Comparison of ENCODE assay signal across 32 cellular contexts in genomic region chr3:100389025-100389424, GRCh38.
"Had no signal": no experiment of that assay in that cellular context is flagged by ENCODE, and none has a peak within 500 bp of the region (broad histone marks: within the 10 kb centered on the region; RNA-seq: fewer than 3 reads in every experiment).

No MANE protein-coding gene starts in this region.

- DNase-seq: activated B cell treated with CpG ODN at 0.5 μM for 24 hours; activated CD4-positive, alpha-beta T cell treated with anti-CD3 and anti-CD28 coated beads for 48 hours; activated CD4-positive, alpha-beta T cell treated with anti-CD3 and anti-CD28 coated beads, Interleukin-2, amount 50 U/mL, for 1 hour; activated CD4-positive, alpha-beta T cell treated with anti-CD3 and anti-CD28 coated beads, Interleukin-2, amount 50 U/mL, for 48 hours; activated CD8-positive, alpha-beta memory T cell treated with anti-CD3 and anti-CD28 coated beads for 24 hours; activated CD8-positive, alpha-beta T cell treated with anti-CD3 and anti-CD28 coated beads for 36 hours; activated effector memory CD4-positive, alpha-beta T cell treated with anti-CD3 and anti-CD28 coated beads, Interleukin-2, amount 50 U/mL, for 16 hours; activated naive CD4-positive, alpha-beta T cell treated with anti-CD3 and anti-CD28 coated beads for 36 hours; activated naive CD8-positive, alpha-beta T cell treated with anti-CD3 and anti-CD28 coated beads for 36 hours; activated naive CD8-positive, alpha-beta T cell treated with anti-CD3 and anti-CD28 coated beads, Interleukin-2, amount 50 U/mL, for 24 hours; activated T-cell treated with anti-CD3 and anti-CD28 coated beads, Interleukin-2, amount 50 U/mL, for 4 hours; adrenal gland; amygdala; aorta; body of pancreas; caudate nucleus; cortex of kidney; dermis blood vessel endothelial cell; effector CD4-positive, alpha-beta T cell; effector memory CD8-positive, alpha-beta T cell; foreskin keratinocyte; gastrocnemius medialis; glutamatergic neuron; heart left ventricle; T1000; WERI-Rb-1 had no signal

- H3K4me3 ChIP-seq: adrenal gland, body of pancreas, esophagus muscularis mucosa, gastrocnemius medialis, heart left ventricle had no signal

- H3K9me3 Mint-ChIP-seq: activated naive CD4-positive, alpha-beta T cell treated with anti-CD3 and anti-CD28 coated beads, Interleukin-2, amount 50 U/mL, for 24 hours; effector memory CD8-positive, alpha-beta T cell had no signal

- H3K4me1 ChIP-seq: foreskin keratinocyte had no signal

- H3K27ac ChIP-seq: adrenal gland, body of pancreas, esophagus muscularis mucosa, foreskin keratinocyte, gastrocnemius medialis, heart left ventricle, WERI-Rb-1 had no signal

- FAIRE-seq: colon had no signal

- H3K4me3 Mint-ChIP-seq: activated B cell treated with CpG ODN at 0.5 μM for 24 hours; activated CD8-positive, alpha-beta T cell treated with anti-CD3 and anti-CD28 coated beads for 36 hours; activated naive CD4-positive, alpha-beta T cell treated with anti-CD3 and anti-CD28 coated beads for 36 hours; activated naive CD8-positive, alpha-beta T cell treated with anti-CD3 and anti-CD28 coated beads for 36 hours; activated naive CD8-positive, alpha-beta T cell treated with anti-CD3 and anti-CD28 coated beads, Interleukin-2, amount 50 U/mL, for 24 hours; activated T-cell treated with anti-CD3 and anti-CD28 coated beads, Interleukin-2, amount 50 U/mL, for 4 hours; effector memory CD8-positive, alpha-beta T cell; T-helper 2 cell treated with Interferon-gamma antibody and Interleukin-4, amounts not matched to agents 5 μg/mL and 100 μg/mL, for 36 hours had no signal

- H3K9me3 ChIP-seq: body of pancreas, gastrocnemius medialis had no signal

- ATAC-seq: activated CD4-positive, CD25-positive, alpha-beta regulatory T cell treated with anti-CD3 and anti-CD28 coated beads, Interleukin-2, amount 50 U/mL, for 24 hours; activated CD8-positive, alpha-beta T cell treated with anti-CD3 and anti-CD28 coated beads for 36 hours; activated naive CD8-positive, alpha-beta T cell treated with anti-CD3 and anti-CD28 coated beads, Interleukin-2, amount 50 U/mL, for 24 hours; activated T-cell treated with anti-CD3 and anti-CD28 coated beads, Interleukin-2, amount 50 U/mL, for 4 hours; body of pancreas; effector memory CD8-positive, alpha-beta T cell; foreskin keratinocyte; gastrocnemius medialis; heart left ventricle had no signal

- H3K27me3 Mint-ChIP-seq: activated B cell treated with CpG ODN at 0.5 μM for 24 hours; activated CD8-positive, alpha-beta T cell treated with anti-CD3 and anti-CD28 coated beads for 36 hours; activated naive CD4-positive, alpha-beta T cell treated with anti-CD3 and anti-CD28 coated beads, Interleukin-2, amount 50 U/mL, for 24 hours; activated naive CD8-positive, alpha-beta T cell treated with anti-CD3 and anti-CD28 coated beads for 36 hours; activated naive CD8-positive, alpha-beta T cell treated with anti-CD3 and anti-CD28 coated beads, Interleukin-2, amount 50 U/mL, for 24 hours; effector memory CD8-positive, alpha-beta T cell had no signal

- H3K27me3 ChIP-seq: adrenal gland, body of pancreas, esophagus muscularis mucosa, foreskin keratinocyte, gastrocnemius medialis, heart left ventricle had no signal

- H3K27ac Mint-ChIP-seq: activated B cell treated with CpG ODN at 0.5 μM for 24 hours; activated naive CD4-positive, alpha-beta T cell treated with anti-CD3 and anti-CD28 coated beads for 36 hours; activated naive CD4-positive, alpha-beta T cell treated with anti-CD3 and anti-CD28 coated beads, Interleukin-2, amount 50 U/mL, for 24 hours; activated naive CD8-positive, alpha-beta T cell treated with anti-CD3 and anti-CD28 coated beads for 36 hours; activated naive CD8-positive, alpha-beta T cell treated with anti-CD3 and anti-CD28 coated beads, Interleukin-2, amount 50 U/mL, for 24 hours; activated T-helper 2 cell treated with anti-CD3 and anti-CD28 coated beads, Interferon-gamma antibody, Interleukin-2, Interleukin-4, amounts not matched to agents 10 μg/mL and 5 μg/mL and 100 μg/mL, durations not matched to agents 14 hours and 24 hours and 36 hours; effector memory CD8-positive, alpha-beta T cell; T-helper 2 cell treated with Interferon-gamma antibody and Interleukin-4, amounts not matched to agents 5 μg/mL and 100 μg/mL, for 36 hours had no signal
